ENCODE assay signal across 18 cellular contexts in the genomic region with DNA sequence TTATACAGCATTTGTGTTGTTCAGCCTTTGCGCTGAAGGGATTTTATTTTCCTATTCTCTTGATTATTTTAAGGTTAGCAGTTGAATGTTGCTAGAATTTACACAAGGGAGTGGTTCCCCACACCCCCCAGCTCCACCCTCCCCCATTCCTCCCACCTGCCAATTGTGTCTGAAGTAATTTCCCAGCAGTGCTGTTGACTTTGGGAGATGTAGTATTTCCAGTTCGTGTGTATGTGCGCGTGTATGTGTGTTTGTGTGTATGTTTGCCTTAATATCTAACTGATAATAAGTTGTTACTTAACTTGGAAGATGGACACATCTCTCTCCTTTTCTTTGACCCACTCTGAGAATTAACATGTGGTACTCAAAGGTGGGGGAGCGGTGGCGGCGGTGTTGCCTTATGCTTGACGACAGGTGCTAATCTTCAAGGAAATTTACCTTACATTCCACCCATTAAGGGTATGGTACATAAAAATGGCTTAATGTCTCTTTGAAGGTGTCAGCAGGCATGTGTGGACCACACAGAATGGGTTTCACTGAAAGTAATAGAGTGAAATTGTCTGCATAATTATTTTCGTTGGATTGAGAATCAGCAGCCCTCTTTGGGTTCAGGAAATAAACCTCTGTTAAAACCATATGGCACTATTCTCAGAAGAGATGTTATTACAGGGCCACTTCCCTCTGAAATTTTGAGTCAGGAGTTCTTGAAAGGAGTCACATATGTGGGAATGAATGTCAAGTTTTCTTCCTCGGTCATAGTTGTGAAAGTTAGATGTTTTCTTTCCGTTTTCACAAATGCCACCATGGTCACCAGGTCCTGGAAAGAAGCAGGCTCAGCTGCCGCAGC.
DNase-seq lines count a peak whose midpoint lies in the region; ATAC-seq and TF ChIP-seq lines count a peak whose summit lies in the region.
"Had no signal": no experiment of that assay in that cellular context is flagged by ENCODE, and none has a peak within 500 bp of the region (broad histone marks: within the 10 kb centered on the region; RNA-seq: fewer than 3 reads in every experiment).

No MANE protein-coding gene starts in this region.

- no peak for DNase-seq in activated T-cell treated with anti-CD3 and anti-CD28 coated beads, Interleukin-2, amount 50 U/mL, for 24 hours
- no peak for DNase-seq in activated T-cell treated with anti-CD3 and anti-CD28 coated beads, Interleukin-2, amount 50 U/mL, for 1 hour
- no peak for DNase-seq in activated CD4-positive, alpha-beta memory T cell treated with anti-CD3 and anti-CD28 coated beads, Interleukin-2, amount 10 ng/mL, durations not matched to agents 7 days and 5 days
- DNase-seq in lung (ENCODE audit: low spot score), result peak; percentile 32
- no peak for DNase-seq in tibial nerve (ENCODE audit: low spot score in 2 of 2)
- DNase-seq in hepatic stellate cell (ENCODE audit: low spot score), result no peak
- no peak for DNase-seq in stimulated activated CD4-positive, alpha-beta T cell treated with anti-CD3 and anti-CD28 coated beads, Interleukin-1b, Interleukin-23, amount 100 ng/mL, for 48 hours
- DNase-seq in inferior parietal cortex (ENCODE audit: extremely low spot score), result no peak
- DNase-seq: activated naive CD4-positive, alpha-beta T cell treated with anti-CD3 and anti-CD28 coated beads, Interleukin-2, amount 50 U/mL, for 16 hours; CD4-positive, CD25-positive, alpha-beta regulatory T cell; effector CD8-positive, alpha-beta T cell; GOT3; Kasumi-1; kidney; stimulated activated naive B cell treated with anti-CD40 and anti-IgM and Interleukin-4, amounts not matched to agents 10 μg/mL and 1 μg/mL and 100 μg/mL, for 72 hours had no signal

- H3K9me3 ChIP-seq in lung (ENCODE audit: control insufficient read depth in 2 of 2, insufficient read depth in 1 of 2, low read length in 1 of 2) (no peaks in the 10 kb centered on the region), tibial nerve (no peaks in the 10 kb centered on the region)
- H3K9me3 ChIP-seq: heart right ventricle, SJCRH30 had no signal

- TF ChIP-seq CTCF in lung (IDR thresholded peaks at IDR 0.05; ENCODE audit: control extremely low read depth, extremely low read depth), result no peak
- TF ChIP-seq CTCF in tibial nerve (IDR thresholded peaks at IDR 0.05), result no peak

- no peak overlapping the region for H3K4me3 ChIP-seq in lung
- no peak overlapping the region for H3K4me3 ChIP-seq in tibial nerve
- H3K4me3 ChIP-seq: heart right ventricle, SJCRH30 had no signal

- no peak for TF ChIP-seq POLR2A in tibial nerve (IDR thresholded peaks at IDR 0.05)

- H3K27ac ChIP-seq in lung (ENCODE audit: low read depth in 1 of 2, low read length in 1 of 2), result peak overlapping the region in 1 of 2 donors; percentile 40
- H3K27ac ChIP-seq in tibial nerve, result peak overlapping the region; percentile 4 to 76 (median 50)
- H3K27ac ChIP-seq: SJCRH30 had no signal

- peaks cover 60% of the 10 kb centered on the region for H3K4me1 Mint-ChIP-seq in activated T-cell treated with anti-CD3 and anti-CD28 coated beads, Interleukin-2, amount 50 U/mL, for 24 hours (ENCODE audit: low read depth)
- H3K4me1 Mint-ChIP-seq in activated CD4-positive, alpha-beta memory T cell treated with anti-CD3 and anti-CD28 coated beads, Interleukin-2, amount 10 ng/mL, durations not matched to agents 7 days and 5 days, result peaks cover 53% of the 10 kb centered on the region
- H3K4me1 Mint-ChIP-seq: stimulated activated naive B cell treated with anti-CD40 and anti-IgM and Interleukin-4, amounts not matched to agents 10 μg/mL and 1 μg/mL and 100 μg/mL, for 72 hours had no signal

- CTCF ChIA-PET in activated CD4-positive, alpha-beta memory T cell treated with anti-CD3 and anti-CD28 coated beads, Interleukin-2, amount 10 ng/mL, durations not matched to agents 7 days and 5 days (lab: Charles Lee), result no interaction called here

- H3K27me3 ChIP-seq in lung (ENCODE audit: control insufficient read depth, insufficient read depth) (no peaks in the 10 kb centered on the region), tibial nerve (no peaks in the 10 kb centered on the region)
- H3K27me3 ChIP-seq: heart right ventricle, SJCRH30 had no signal

- H3K9me3 Mint-ChIP-seq in activated T-cell treated with anti-CD3 and anti-CD28 coated beads, Interleukin-2, amount 50 U/mL, for 24 hours, result no peaks in the 10 kb centered on the region
- H3K9me3 Mint-ChIP-seq in activated CD4-positive, alpha-beta memory T cell treated with anti-CD3 and anti-CD28 coated beads, Interleukin-2, amount 10 ng/mL, durations not matched to agents 7 days and 5 days, result no peaks in the 10 kb centered on the region
- H3K9me3 Mint-ChIP-seq: stimulated activated naive B cell treated with anti-CD40 and anti-IgM and Interleukin-4, amounts not matched to agents 10 μg/mL and 1 μg/mL and 100 μg/mL, for 72 hours had no signal

- ATAC-seq in lung (ENCODE audit: insufficient read depth, low FRiP score), result peak; percentile 44
- ATAC-seq: activated CD4-positive, CD25-positive, alpha-beta regulatory T cell treated with anti-CD3 and anti-CD28 coated beads, Interleukin-2, amount 50 U/mL, for 24 hours; stimulated activated naive B cell treated with anti-CD40 and anti-IgM and Interleukin-4, amounts not matched to agents 10 μg/mL and 1 μg/mL and 100 μg/mL, for 72 hours had no signal

- H3K36me3 ChIP-seq in lung (ENCODE audit: control insufficient read depth in 2 of 2, insufficient read depth in 2 of 2, low read length in 2 of 2) (no peaks in the 10 kb centered on the region), tibial nerve (no peaks in the 10 kb centered on the region)
- H3K36me3 ChIP-seq: heart right ventricle had no signal

- no peak for TF ChIP-seq EP300 in tibial nerve (IDR thresholded peaks at IDR 0.05)

- no peaks in the 10 kb centered on the region for H3K27me3 Mint-ChIP-seq in activated T-cell treated with anti-CD3 and anti-CD28 coated beads, Interleukin-2, amount 50 U/mL, for 24 hours
- no peaks in the 10 kb centered on the region for H3K27me3 Mint-ChIP-seq in activated CD4-positive, alpha-beta memory T cell treated with anti-CD3 and anti-CD28 coated beads, Interleukin-2, amount 10 ng/mL, durations not matched to agents 7 days and 5 days
- H3K27me3 Mint-ChIP-seq: CD4-positive, CD25-positive, alpha-beta regulatory T cell; stimulated activated naive B cell treated with anti-CD40 and anti-IgM and Interleukin-4, amounts not matched to agents 10 μg/mL and 1 μg/mL and 100 μg/mL, for 72 hours had no signal

- H3K4me1 ChIP-seq in lung (ENCODE audit: control insufficient read depth in 2 of 2, insufficient read depth in 2 of 2, low read length in 2 of 2) (peaks cover 0 to 2% of the 10 kb centered on the region in 2 donors), tibial nerve (peaks cover 0 to 32% (median 9%) of the 10 kb centered on the region in 4 donors)

- WGBS in lung, 2 donors, result 73 to 80% methylated on average over 12 of the region's 12 CpGs
- 69 to 73% methylated on average over 12 of the region's 12 CpGs for WGBS in tibial nerve, 2 donors

- POLR2A ChIA-PET in activated CD4-positive, alpha-beta memory T cell treated with anti-CD3 and anti-CD28 coated beads, Interleukin-2, amount 10 ng/mL, durations not matched to agents 7 days and 5 days (lab: Charles Lee), result no interaction called here

- peak overlapping the region; percentile 69 for H3K27ac Mint-ChIP-seq in activated T-cell treated with anti-CD3 and anti-CD28 coated beads, Interleukin-2, amount 50 U/mL, for 24 hours
- H3K27ac Mint-ChIP-seq in activated CD4-positive, alpha-beta memory T cell treated with anti-CD3 and anti-CD28 coated beads, Interleukin-2, amount 10 ng/mL, durations not matched to agents 7 days and 5 days, result peak overlapping the region; percentile 3
- H3K27ac Mint-ChIP-seq: CD4-positive, CD25-positive, alpha-beta regulatory T cell; stimulated activated naive B cell treated with anti-CD40 and anti-IgM and Interleukin-4, amounts not matched to agents 10 μg/mL and 1 μg/mL and 100 μg/mL, for 72 hours had no signal

- H3K4me3 Mint-ChIP-seq in activated T-cell treated with anti-CD3 and anti-CD28 coated beads, Interleukin-2, amount 50 U/mL, for 24 hours, result no peak overlapping the region
- H3K4me3 Mint-ChIP-seq in activated CD4-positive, alpha-beta memory T cell treated with anti-CD3 and anti-CD28 coated beads, Interleukin-2, amount 10 ng/mL, durations not matched to agents 7 days and 5 days, result no peak overlapping the region
- H3K4me3 Mint-ChIP-seq: CD4-positive, CD25-positive, alpha-beta regulatory T cell; stimulated activated naive B cell treated with anti-CD40 and anti-IgM and Interleukin-4, amounts not matched to agents 10 μg/mL and 1 μg/mL and 100 μg/mL, for 72 hours had no signal

- peaks cover 77% of the 10 kb centered on the region for H3K36me3 Mint-ChIP-seq in activated T-cell treated with anti-CD3 and anti-CD28 coated beads, Interleukin-2, amount 50 U/mL, for 24 hours (ENCODE audit: low read depth)
- H3K36me3 Mint-ChIP-seq in activated CD4-positive, alpha-beta memory T cell treated with anti-CD3 and anti-CD28 coated beads, Interleukin-2, amount 10 ng/mL, durations not matched to agents 7 days and 5 days (ENCODE audit: low read depth), result peaks cover 61% of the 10 kb centered on the region
- H3K36me3 Mint-ChIP-seq: stimulated activated naive B cell treated with anti-CD40 and anti-IgM and Interleukin-4, amounts not matched to agents 10 μg/mL and 1 μg/mL and 100 μg/mL, for 72 hours had no signal
